In genomic region chr1:230459463-230459862, GRCh38 we compare ENCODE assay signal across 12 cellular contexts. TPM values are rescaled to one million over a fixed set of nuclear protein-coding genes. Genes with fewer than 3 reads are reported as not detected.
DNase-seq lines count a peak whose midpoint lies in the region; ATAC-seq and TF ChIP-seq lines count a peak whose summit lies in the region.
"Had no signal": no experiment of that assay in that cellular context is flagged by ENCODE, and none has a peak within 500 bp of the region (broad histone marks: within the 10 kb centered on the region; RNA-seq: fewer than 3 reads in every experiment).

No MANE protein-coding gene starts in this region.

- TF ChIP-seq CTCF in astrocyte of the cerebellum (IDR thresholded peaks at IDR 0.05; ENCODE audit: low read depth, low read length, missing control alignments) = no peak
- TF ChIP-seq CTCF in natural killer cell (IDR thresholded peaks at IDR 0.05) = no peak
- TF ChIP-seq CTCF in esophagus squamous epithelium (IDR thresholded peaks at IDR 0.05) = no peak

- peaks cover 0 to 14% (median 5%) of the 10 kb centered on the region in 3 donors for H3K4me1 ChIP-seq in esophagus squamous epithelium
- H3K4me1 ChIP-seq: sigmoid colon had no signal

- H3K9me3 ChIP-seq in esophagus squamous epithelium = no peaks in the 10 kb centered on the region
- H3K9me3 ChIP-seq: sigmoid colon had no signal

- in situ Hi-C loops in astrocyte of the cerebellum (cut with HindIII; ENCODE audit: low sequenced_read_pairs) = no loop called here

- H3K9me3 Mint-ChIP-seq in natural killer cell = no peaks in the 10 kb centered on the region

- H3K4me1 Mint-ChIP-seq in natural killer cell = no peaks in the 10 kb centered on the region

- no peaks in the 10 kb centered on the region for H3K36me3 ChIP-seq in esophagus squamous epithelium
- H3K36me3 ChIP-seq: sigmoid colon had no signal

- 28 to 51% methylated on average over 5 of the region's 5 CpGs for WGBS in esophagus squamous epithelium, 2 donors

- intact Hi-C loops in natural killer cell (cut with micrococcal nuclease) (no loop called here), esophagus squamous epithelium (cut with DNase I) (no loop called here)

- peak; percentile 65 for DNase-seq in DMS79 treated with DMSO at 0.1 percent for 48 hours (lab: John Stamatoyannopoulos, UW)
- peak; percentile 72 for DNase-seq in NCI-H1105 (lab: John Stamatoyannopoulos, UW)
- DNase-seq in astrocyte of the cerebellum (ENCODE audit: low read depth) = peak; percentile 16
- DNase-seq in myocyte (ENCODE audit: low read depth) = peak; percentile 9
- DNase-seq in natural killer cell = no peak
- no peak for DNase-seq in esophagus squamous epithelium (lab: John Stamatoyannopoulos, UW)
- no peak for DNase-seq in mesenteric fat pad (ENCODE audit: low spot score)
- DNase-seq: NCI-H1930, sigmoid colon, T-helper 1 cell had no signal

- H3K27me3 ChIP-seq in esophagus squamous epithelium = peaks cover 0 to 22% (median 0%) of the 10 kb centered on the region in 4 donors
- H3K27me3 ChIP-seq: sigmoid colon had no signal

- H3K27ac ChIP-seq in esophagus squamous epithelium = no peak overlapping the region
- H3K27ac ChIP-seq: sigmoid colon had no signal

- no peak overlapping the region for H3K27ac Mint-ChIP-seq in natural killer cell

- H3K4me3 Mint-ChIP-seq in natural killer cell = no peak overlapping the region

- ATAC-seq in GM21786 (IDR thresholded peaks at IDR 0.05; ENCODE audit: unreplicated experiment) (no peak), natural killer cell (no peak)
- ATAC-seq: HCT116 had no signal

- TF ChIP-seq POLR2A in esophagus squamous epithelium (IDR thresholded peaks at IDR 0.05) = no peak

- no peaks in the 10 kb centered on the region for H3K36me3 Mint-ChIP-seq in natural killer cell

- H3K4me3 ChIP-seq in astrocyte of the cerebellum (ENCODE audit: low read depth, low read length) (no peak overlapping the region), esophagus squamous epithelium (no peak overlapping the region)
- H3K4me3 ChIP-seq: sigmoid colon had no signal

- peaks cover 13 to 54% of the 10 kb centered on the region in 2 donors for H3K27me3 Mint-ChIP-seq in natural killer cell (ENCODE audit: low read depth in 2 of 2)

RNA-seq across cellular contexts. Expression of gene PGBD5, which starts 33.3 kb away (rescaled TPM):
- total RNA-seq in myocyte (26.9 and 38.7 TPM in 2 replicates), natural killer cell (under 1 TPM in 2 of 3 donors, not detected in 1; 0.02 to 0.90 TPM), esophagus squamous epithelium (1 to 10 TPM in 3 of 4 donors, under 1 TPM in 1; under 0.01 to 6.1 (median 3.0) TPM), mesenteric fat pad (1.4 TPM)
- 30.9 TPM for polyA plus RNA-seq in myocyte (2012)

Comparison
In these comparisons a context has a peak if more than half of its experiments do, and no peak if none do; other contexts are left out.
1. DNase-seq: peak in DMS79 treated with DMSO at 0.1 percent for 48 hours (single experiment), NCI-H1105 (single experiment), astrocyte of the cerebellum (single experiment) and myocyte (single experiment); none in natural killer cell (single experiment), esophagus squamous epithelium (single experiment) and mesenteric fat pad (single experiment).